ENCODE assay signal across 11 cellular contexts in the genomic region with DNA sequence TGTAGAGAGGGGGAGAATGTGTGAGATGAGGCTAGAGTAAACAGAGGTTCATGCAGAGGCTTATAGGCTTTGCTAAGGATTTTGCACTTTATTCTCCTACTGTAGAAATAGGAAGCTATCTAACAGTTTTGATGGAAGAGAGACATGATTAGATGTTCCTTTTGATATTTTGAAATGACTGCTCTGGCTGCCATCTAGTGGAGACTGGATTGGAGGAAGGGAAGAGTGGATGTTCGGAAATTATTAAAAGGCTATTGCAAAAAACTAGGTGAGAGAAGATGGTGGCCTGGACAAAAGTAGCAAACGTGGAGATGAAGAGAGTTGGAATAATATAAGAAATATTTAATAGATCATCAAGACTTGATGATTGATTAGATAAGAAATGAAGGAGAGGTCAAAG. TPM values are rescaled to one million over a fixed set of nuclear protein-coding genes. Genes with fewer than 3 reads are reported as not detected.
DNase-seq lines count a peak whose midpoint lies in the region; ATAC-seq and TF ChIP-seq lines count a peak whose summit lies in the region.
"Had no signal": no experiment of that assay in that cellular context is flagged by ENCODE, and none has a peak within 500 bp of the region (broad histone marks: within the 10 kb centered on the region; RNA-seq: fewer than 3 reads in every experiment).

No MANE protein-coding gene starts in this region.

- H3K9me3 ChIP-seq in DND-41 (ENCODE audit: insufficient read depth, low read length, severe bottlenecking), result no peaks in the 10 kb centered on the region
- H3K9me3 ChIP-seq in SU-DHL-6 (ENCODE audit: insufficient read depth, low read length), result no peaks in the 10 kb centered on the region
- H3K9me3 ChIP-seq: body of pancreas had no signal

- ATAC-seq in DND-41 (ENCODE audit: insufficient read depth, low read depth), result no peak
- ATAC-seq in activated naive CD4-positive, alpha-beta T cell treated with anti-CD3 and anti-CD28 coated beads, Interleukin-2, amount 50 U/mL, for 72 hours, result no peak
- ATAC-seq in GM19324 (IDR thresholded peaks at IDR 0.05; ENCODE audit: low FRiP score, unreplicated experiment), result no peak
- ATAC-seq: body of pancreas, GM12878 had no signal

- no peaks in the 10 kb centered on the region for H3F3A ChIP-seq in SU-DHL-6 (ENCODE audit: insufficient read depth)

- no peaks in the 10 kb centered on the region for H3K9me3 Mint-ChIP-seq in activated naive CD4-positive, alpha-beta T cell treated with anti-CD3 and anti-CD28 coated beads, Interleukin-2, amount 50 U/mL, for 72 hours
- H3K9me3 Mint-ChIP-seq: activated B cell treated with CpG ODN at 0.5 μM for 24 hours had no signal

- H3K36me3 ChIP-seq in DND-41 (ENCODE audit: insufficient read depth, low read length) (no peaks in the 10 kb centered on the region), SU-DHL-6 (ENCODE audit: low read length) (no peaks in the 10 kb centered on the region)

- H3K36me3 Mint-ChIP-seq in activated naive CD4-positive, alpha-beta T cell treated with anti-CD3 and anti-CD28 coated beads, Interleukin-2, amount 50 U/mL, for 72 hours, result no peaks in the 10 kb centered on the region

- H3K9me2 ChIP-seq in SU-DHL-6 (replicated peaks; ENCODE audit: insufficient read depth, low read length), result no peaks in the 10 kb centered on the region

- H3K27me3 ChIP-seq in DND-41 (ENCODE audit: insufficient read depth, low read length, poor library complexity) (peaks cover 5% of the 10 kb centered on the region), SU-DHL-6 (ENCODE audit: low read length) (no peaks in the 10 kb centered on the region)

- TF ChIP-seq CTCF in DND-41 (IDR thresholded peaks at IDR 0.05; ENCODE audit: borderline replicate concordance, extremely low read depth, low read length, poor library complexity, severe bottlenecking) (peak; percentile 45), LNCaP clone FGC (IDR thresholded peaks at IDR 0.05; ENCODE audit: control insufficient read depth, extremely low read depth, insufficient read depth) (peak; percentile 74), SU-DHL-6 (IDR thresholded peaks at IDR 0.05; ENCODE audit: insufficient read depth, low read length, poor library complexity, severe bottlenecking) (peak; percentile 16)

- H3K4me1 ChIP-seq in DND-41 (ENCODE audit: insufficient read depth, low read length), result no peaks in the 10 kb centered on the region
- H3K4me1 ChIP-seq: body of pancreas had no signal

- H3K79me2 ChIP-seq in DND-41 (ENCODE audit: insufficient read depth, low read length) (no peaks in the 10 kb centered on the region), SU-DHL-6 (ENCODE audit: insufficient read depth, low read length) (no peaks in the 10 kb centered on the region)

- H3K27ac Mint-ChIP-seq in activated naive CD4-positive, alpha-beta T cell treated with anti-CD3 and anti-CD28 coated beads, Interleukin-2, amount 50 U/mL, for 72 hours, result no peak overlapping the region
- H3K27ac Mint-ChIP-seq: activated B cell treated with CpG ODN at 0.5 μM for 24 hours had no signal

- H3K4me3 ChIP-seq in DND-41 (ENCODE audit: low read depth in 1 of 2, low read length in 2 of 2) (no peak overlapping the region), LNCaP clone FGC (ENCODE audit: low read depth, low read length) (no peak overlapping the region), SU-DHL-6 (ENCODE audit: insufficient read depth, low read length, poor library complexity, severe bottlenecking) (no peak overlapping the region)
- H3K4me3 ChIP-seq: body of pancreas, GM12878 had no signal

- H3K27ac ChIP-seq in DND-41 (ENCODE audit: low read length) (no peak overlapping the region), SU-DHL-6 (ENCODE audit: low read depth, low read length) (no peak overlapping the region)
- H3K27ac ChIP-seq: body of pancreas had no signal

- H4K20me1 ChIP-seq in DND-41 (ENCODE audit: insufficient read depth, low read length) (no peaks in the 10 kb centered on the region), SU-DHL-6 (ENCODE audit: low read depth, low read length) (no peaks in the 10 kb centered on the region)

- H3K4me2 ChIP-seq in DND-41 (ENCODE audit: insufficient read depth, low read length), result no peak overlapping the region
- H3K4me2 ChIP-seq in SU-DHL-6 (ENCODE audit: low read depth, low read length, poor library complexity, severe bottlenecking), result no peak overlapping the region

- H2AFZ ChIP-seq in DND-41 (ENCODE audit: low read depth, low read length), result no peak overlapping the region
- H2AFZ ChIP-seq in SU-DHL-6 (ENCODE audit: low read depth, low read length, severe bottlenecking), result no peak overlapping the region

- DNase-seq in DND-41, result no peak
- peak; percentile 22 for DNase-seq in LNCaP clone FGC (ENCODE audit: low read depth)
- DNase-seq in left kidney (ENCODE audit: low read depth, low spot score), result peak; percentile 46
- no peak for DNase-seq in KG1 (lab: John Stamatoyannopoulos, UW)
- no peak for DNase-seq in activated naive CD4-positive, alpha-beta T cell treated with anti-CD3 and anti-CD28 coated beads, Interleukin-2, amount 50 U/mL, for 72 hours (ENCODE audit: low spot score in 2 of 2)
- no peak for DNase-seq in ecto neural progenitor cell (ENCODE audit: low spot score)
- DNase-seq: activated B cell treated with CpG ODN at 0.5 μM for 24 hours, body of pancreas had no signal

- H3K9ac ChIP-seq in DND-41 (ENCODE audit: low read depth, low read length) (no peak overlapping the region), SU-DHL-6 (ENCODE audit: low read length) (no peak overlapping the region)

RNA-seq across cellular contexts. Expression of a gene that starts 42.2 kb away (rescaled TPM):
- total RNA-seq in activated naive CD4-positive, alpha-beta T cell treated with anti-CD3 and anti-CD28 coated beads, Interleukin-2, amount 50 U/mL, for 72 hours, result under 1 TPM in 1 of 2 donors, not detected in 1; 0.21 TPM
- total RNA-seq: activated B cell treated with CpG ODN at 0.5 μM for 24 hours, GM12878 had no signal

Comparison
In these comparisons a context has a peak if more than half of its experiments do, and no peak if none do; other contexts are left out.
1. DNase-seq: peak in LNCaP clone FGC (single experiment) and left kidney (single experiment); none in DND-41 (single experiment), KG1 (single experiment), activated naive CD4-positive, alpha-beta T cell treated with anti-CD3 and anti-CD28 coated beads, Interleukin-2, amount 50 U/mL, for 72 hours (0 of 2) and ecto neural progenitor cell (single experiment).
2. CTCF ChIP-seq: peak in every context shown above with its lines; median percentile 74 in LNCaP clone FGC; 45 in DND-41; 16 in SU-DHL-6.